Comparison of ENCODE assay signal across 8 cellular contexts in the genomic region with DNA sequence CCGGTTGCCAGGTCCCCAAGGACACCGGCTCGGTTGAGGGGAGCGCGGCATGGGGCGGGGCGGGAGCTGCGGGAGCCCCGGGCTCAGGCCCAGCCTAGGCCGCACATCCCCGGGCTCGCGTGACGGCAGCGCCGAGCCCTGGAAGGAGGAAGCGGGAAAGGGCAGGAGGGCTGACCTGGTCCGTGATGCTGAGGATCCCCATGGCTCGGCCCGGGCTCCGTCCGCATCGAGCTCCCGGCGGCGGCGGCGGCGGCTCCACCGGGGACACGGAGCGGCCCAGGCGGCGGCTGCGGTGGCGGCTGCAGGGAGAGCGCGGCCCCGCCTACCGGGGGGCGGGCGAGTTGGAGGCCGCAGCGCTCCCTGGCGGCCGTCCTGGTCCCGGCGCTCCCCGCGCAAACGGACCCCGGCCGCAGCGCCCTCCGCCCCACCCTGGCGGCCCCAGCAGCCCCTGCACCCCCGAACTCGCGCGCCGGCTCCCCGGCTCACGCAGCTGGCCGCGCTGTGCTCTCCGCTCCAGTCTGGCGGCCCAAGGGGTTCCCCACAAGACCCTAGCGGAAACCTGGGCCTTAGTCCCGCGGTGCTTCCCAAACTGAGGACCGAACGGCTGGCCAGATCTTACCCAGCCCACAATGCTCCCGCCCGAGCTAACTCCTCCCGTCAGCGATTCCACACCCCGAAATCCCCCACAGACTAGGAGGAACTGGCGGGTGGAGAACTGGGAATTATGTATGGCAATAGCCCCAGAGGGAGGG. TPM values are rescaled to one million over a fixed set of nuclear protein-coding genes. Genes with fewer than 3 reads are reported as not detected.
A peak's percentile ranks its signal among the peaks of the same experiment; 100 is the strongest.
DNase-seq lines count a peak whose midpoint lies in the region; ATAC-seq, FAIRE-seq and TF ChIP-seq lines count a peak whose summit lies in the region.

ANKRD52 (minus strand) TSS at position 317 of the 752 bp plus-strand sequence; CDS start at position 202, 115 bp downstream.

- peaks cover 18% of the 10 kb centered on the region for H3K4me1 Mint-ChIP-seq in CD14-positive monocyte
- H3K4me1 Mint-ChIP-seq in activated CD4-positive, alpha-beta memory T cell treated with anti-CD3 and anti-CD28 coated beads, Interleukin-2, amount 10 ng/mL, durations not matched to agents 7 days and 5 days, result peaks cover 22% of the 10 kb centered on the region

- H3K27ac ChIP-seq in ectodermal cell (ENCODE audit: insufficient read depth, low read depth, low read length, poor library complexity, severe bottlenecking), result peak within 1 kb of the TSS; percentile 8
- peak within 1 kb of the TSS; percentile 95 to 97 for H3K27ac ChIP-seq in lung (ENCODE audit: low read depth in 1 of 2, low read length in 1 of 2)

- no peaks in the 10 kb centered on the region for H3K9me3 Mint-ChIP-seq in CD14-positive monocyte
- no peaks in the 10 kb centered on the region for H3K9me3 Mint-ChIP-seq in activated CD4-positive, alpha-beta memory T cell treated with anti-CD3 and anti-CD28 coated beads, Interleukin-2, amount 10 ng/mL, durations not matched to agents 7 days and 5 days

- H3K36me3 ChIP-seq in ectodermal cell (ENCODE audit: control insufficient read depth, insufficient read depth, low read length) (peaks cover 27% of the 10 kb centered on the region), lung (ENCODE audit: control insufficient read depth in 2 of 2, insufficient read depth in 2 of 2, low read length in 2 of 2) (peaks cover 11 to 20% of the 10 kb centered on the region in 2 donors)

- intact Hi-C loops in CD14-positive monocyte (cut with micrococcal nuclease), result loop anchor here (5.0 to 10.0 kb wide), 2 partner anchors 51 to 63 kb away; no protein-coding TSS in a partner anchor

- H3K27me3 Mint-ChIP-seq in CD14-positive monocyte (ENCODE audit: low read depth in 3 of 3), result peaks cover 0 to 2% (median 0%) of the 10 kb centered on the region in 3 donors
- no peaks in the 10 kb centered on the region for H3K27me3 Mint-ChIP-seq in activated CD4-positive, alpha-beta memory T cell treated with anti-CD3 and anti-CD28 coated beads, Interleukin-2, amount 10 ng/mL, durations not matched to agents 7 days and 5 days

- H3K27me3 ChIP-seq in ectodermal cell (ENCODE audit: control insufficient read depth, insufficient read depth, low read length, poor library complexity, severe bottlenecking) (no peaks in the 10 kb centered on the region), lung (ENCODE audit: control insufficient read depth, insufficient read depth) (no peaks in the 10 kb centered on the region)

- peak within 1 kb of the TSS; percentile 96 for H3K4me3 ChIP-seq in ectodermal cell (ENCODE audit: insufficient read depth, low read depth, low read length)
- H3K4me3 ChIP-seq in lung, result peak within 1 kb of the TSS; percentile 98

- peak; percentile 72 for FAIRE-seq in GM19239 (lab: Jason Lieb, UNC)

- POLR2A ChIA-PET in activated CD4-positive, alpha-beta memory T cell treated with anti-CD3 and anti-CD28 coated beads, Interleukin-2, amount 10 ng/mL, durations not matched to agents 7 days and 5 days (lab: Charles Lee), result interaction anchor here (0.9 to 2.5 kb wide), 15 partner anchors 9 to 440 kb away, joined by 3 to 20 read pairs (median 5); partner anchors contain the start of genes CNPY2, COQ10A, ESYT1 and ORMDL2

- 0% methylated on average over 75 to 78 of the region's 78 CpGs for WGBS in ectodermal cell, 2 experiments
- 0 to 1% methylated on average over 49 to 78 of the region's 78 CpGs for WGBS in lung, 2 donors

- DNase-seq in CD14-positive monocyte (ENCODE audit: low spot score), result no peak
- peak; percentile 95 for DNase-seq in GM19239 (ENCODE audit: insufficient read length, low spot score)
- peak; percentile 44 for DNase-seq in NCI-H526 treated with DMSO at 0.1 percent for 48 hours (lab: John Stamatoyannopoulos, UW)
- DNase-seq in activated CD4-positive, alpha-beta memory T cell treated with anti-CD3 and anti-CD28 coated beads, Interleukin-2, amount 10 ng/mL, durations not matched to agents 7 days and 5 days, result peak; percentile 80
- DNase-seq in lung (ENCODE audit: low spot score), result peak; percentile 71
- DNase-seq in stimulated activated CD4-positive, alpha-beta T cell treated with anti-CD3 and anti-CD28 coated beads, TNF-alpha, amount 100 ng/mL, for 24 hours (ENCODE audit: low read depth in 3 of 3), result peak; percentile 47 to 79 (median 64)

- H3K9me3 ChIP-seq in ectodermal cell (ENCODE audit: control insufficient read depth, low read length) (no peaks in the 10 kb centered on the region), lung (ENCODE audit: control insufficient read depth in 2 of 2, insufficient read depth in 1 of 2, low read length in 1 of 2) (no peaks in the 10 kb centered on the region)

- H3K36me3 Mint-ChIP-seq in CD14-positive monocyte, result peaks cover 27 to 32% of the 10 kb centered on the region in 2 donors
- H3K36me3 Mint-ChIP-seq in activated CD4-positive, alpha-beta memory T cell treated with anti-CD3 and anti-CD28 coated beads, Interleukin-2, amount 10 ng/mL, durations not matched to agents 7 days and 5 days (ENCODE audit: low read depth), result peaks cover 26% of the 10 kb centered on the region

- peak within 1 kb of the TSS; percentile 92 to 96 for H3K4me3 Mint-ChIP-seq in CD14-positive monocyte
- H3K4me3 Mint-ChIP-seq in activated CD4-positive, alpha-beta memory T cell treated with anti-CD3 and anti-CD28 coated beads, Interleukin-2, amount 10 ng/mL, durations not matched to agents 7 days and 5 days, result peak within 1 kb of the TSS; percentile 91

- TF ChIP-seq CTCF in CD14-positive monocyte (IDR thresholded peaks at IDR 0.05) (peak; percentile 84), lung (IDR thresholded peaks at IDR 0.05; ENCODE audit: control extremely low read depth, extremely low read depth) (peak; percentile 58)

- CTCF ChIA-PET in activated CD4-positive, alpha-beta memory T cell treated with anti-CD3 and anti-CD28 coated beads, Interleukin-2, amount 10 ng/mL, durations not matched to agents 7 days and 5 days (lab: Charles Lee), result interaction anchor here (0.8 to 4.0 kb wide), 19 partner anchors 9 to 206 kb away, joined by 3 to 24 read pairs (median 6); partner anchors contain the start of genes CNPY2, COQ10A, CS and ESYT1

- peak within 1 kb of the TSS; percentile 63 to 90 (median 87) for H3K27ac Mint-ChIP-seq in CD14-positive monocyte
- H3K27ac Mint-ChIP-seq in activated CD4-positive, alpha-beta memory T cell treated with anti-CD3 and anti-CD28 coated beads, Interleukin-2, amount 10 ng/mL, durations not matched to agents 7 days and 5 days, result peak within 1 kb of the TSS; percentile 76

- H3K4me1 ChIP-seq in ectodermal cell (ENCODE audit: control insufficient read depth, insufficient read depth, low read length) (peaks cover 18% of the 10 kb centered on the region), lung (ENCODE audit: control insufficient read depth in 2 of 2, insufficient read depth in 2 of 2, low read length in 2 of 2) (peaks cover 4 to 8% of the 10 kb centered on the region in 2 donors)

- peak; percentile 87 for ATAC-seq in HG03439 (IDR thresholded peaks at IDR 0.05; ENCODE audit: unreplicated experiment)
- ATAC-seq in lung (ENCODE audit: insufficient read depth, low FRiP score), result peak; percentile 97

RNA-seq across cellular contexts. Expression of gene ANKRD52, which starts in this region (rescaled TPM):
- polyA plus RNA-seq in CD14-positive monocyte (1 to 10 TPM; 1.5 to 2.4 TPM), lung (1 to 10 TPM; 9.2 to 9.9 TPM)
- 10 to 100 TPM; 46.4 to 50.1 TPM for total RNA-seq in activated CD4-positive, alpha-beta memory T cell treated with anti-CD3 and anti-CD28 coated beads, Interleukin-2, amount 10 ng/mL, durations not matched to agents 7 days and 5 days
- polyA plus RNA-seq in ectodermal cell (2013, experiment 1 of 4), result 31.7 TPM
- 29.3 TPM for polyA plus RNA-seq in ectodermal cell (2013, experiment 2 of 4)
- polyA plus RNA-seq in ectodermal cell (2013, experiment 3 of 4), result 21.5 TPM
- 23.9 TPM for polyA plus RNA-seq in ectodermal cell (2013, experiment 4 of 4)
- total RNA-seq in lung, result 10 to 100 TPM; 25.9 to 38.1 TPM
